26 cellular contexts compared by ENCODE assay signal in the genomic region with DNA sequence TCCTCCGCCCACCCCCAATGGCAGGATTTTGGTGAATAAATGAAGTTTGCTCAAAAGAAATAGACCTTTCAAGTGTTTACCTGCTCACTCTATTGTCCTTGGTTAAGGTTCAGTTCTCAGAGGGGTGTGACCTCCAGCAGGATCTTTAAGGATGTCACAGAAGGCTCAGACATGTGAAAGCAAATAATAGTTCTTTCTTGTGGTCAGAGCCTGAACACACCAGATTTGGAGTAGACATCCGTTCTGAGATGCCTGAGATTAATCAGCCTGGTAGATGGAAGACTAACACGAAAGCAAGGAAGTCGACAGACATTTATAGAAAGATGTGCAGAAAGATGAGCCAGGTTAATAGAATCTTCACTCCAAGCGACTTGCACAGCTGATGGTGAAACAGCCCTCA.
"Had no signal": no experiment of that assay in that cellular context is flagged by ENCODE, and none has a peak within 500 bp of the region (broad histone marks: within the 10 kb centered on the region; RNA-seq: fewer than 3 reads in every experiment).

No MANE protein-coding gene starts in this region.

- DNase-seq: activated CD4-positive, alpha-beta memory T cell treated with anti-CD3 and anti-CD28 coated beads, Interleukin-2, amount 10 ng/mL, durations not matched to agents 7 days and 5 days; activated CD4-positive, alpha-beta T cell treated with anti-CD3 and anti-CD28 coated beads for 1 hour; activated CD4-positive, alpha-beta T cell treated with anti-CD3 and anti-CD28 coated beads for 48 hours; activated CD4-positive, CD25-positive, alpha-beta regulatory T cell; activated effector memory CD4-positive, alpha-beta T cell treated with anti-CD3 and anti-CD28 coated beads, Interleukin-2, amount 50 U/mL, for 16 hours; activated naive CD4-positive, alpha-beta T cell; activated naive CD4-positive, alpha-beta T cell treated with anti-CD3 and anti-CD28 coated beads, Interleukin-2, amount 50 U/mL, for 16 hours; activated naive CD8-positive, alpha-beta T cell treated with anti-CD3 and anti-CD28 coated beads for 36 hours; activated T-cell treated with anti-CD3 and anti-CD28 coated beads, Interleukin-2, amount 50 U/mL, for 1 hour; activated T-cell treated with anti-CD3 and anti-CD28 coated beads, Interleukin-2, amount 50 U/mL, for 72 hours; amniotic stem cell; aorta; brain microvascular endothelial cell; central memory CD4-positive, alpha-beta T cell; NCI-H1092; NCI-H1436 treated with DMSO at 0.1 percent for 48 hours; NCI-H1694 treated with DMSO at 0.1 percent for 48 hours; NCI-H2029; NCI-H345; NCI-H524 treated with DMSO at 0.1 percent for 48 hours; OCI-M1; SHP77; SJCRH30; T1000; WERI-Rb-1 had no signal

- H3K4me3 ChIP-seq: SJCRH30, SK-N-MC had no signal

- H3K27ac ChIP-seq: brain microvascular endothelial cell, SJCRH30, SK-N-MC, WERI-Rb-1 had no signal

- H3K27me3 ChIP-seq: brain microvascular endothelial cell, SJCRH30 had no signal

- H3K36me3 ChIP-seq: brain microvascular endothelial cell, SJCRH30, WERI-Rb-1 had no signal
